Comparison of ENCODE assay signal across 1 cellular context in genomic region chr1:101291562-101292035, GRCh38.
A peak's percentile ranks its signal among the peaks of the same experiment; 100 is the strongest.
TF ChIP-seq lines count a peak whose summit lies in the region.

No MANE protein-coding gene starts in this region.

TF ChIP-seq in HepG2, 621 proteins besides CTCF, POLR2A, EP300 and RAD21 (continued from another document and continues in another):
- TF ChIP-seq FOXP4 (CRISPR knock-in tag; IDR thresholded peaks at IDR 0.05) (peak; percentile 89), CBX2 (IDR thresholded peaks at IDR 0.05; ENCODE audit: low read depth, low read length) (no peak), CBX2 (CRISPR knock-in tag; IDR thresholded peaks at IDR 0.05; ENCODE audit: low read depth) (0 out of 2 replicates have a peak, but pooled peaks have one; percentile 54), RXRA (CRISPR knock-in tag; IDR thresholded peaks at IDR 0.05) (no peak), ZBTB46 (CRISPR knock-in tag; IDR thresholded peaks at IDR 0.05; ENCODE audit: borderline replicate concordance) (no peak), RCOR2 (CRISPR knock-in tag; IDR thresholded peaks at IDR 0.05) (0 out of 2 replicates have a peak, but pooled peaks have one; percentile 23), SMYD3 (CRISPR knock-in tag; IDR thresholded peaks at IDR 0.05) (no peak), RXRB (CRISPR knock-in tag; IDR thresholded peaks at IDR 0.05; ENCODE audit: borderline replicate concordance) (peak; percentile 51; the same call in 1 of the 2 replicates), TFDP1 (CRISPR knock-in tag; IDR thresholded peaks at IDR 0.05; ENCODE audit: borderline replicate concordance) (peak; percentile 50; the same call in 1 of the 2 replicates), NRL (CRISPR knock-in tag; IDR thresholded peaks at IDR 0.05; ENCODE audit: borderline replicate concordance) (no peak), ZNF761 (CRISPR knock-in tag; conservative IDR thresholded peaks at IDR 0.05) (no peak), SP1 (IDR thresholded peaks at IDR 0.05) (no peak), SP1 (CRISPR knock-in tag; IDR thresholded peaks at IDR 0.05) (no peak), TARDBP (CRISPR knock-in tag; IDR thresholded peaks at IDR 0.05) (peak; percentile 60; the same call in 1 of the 2 replicates), ZBTB10 (CRISPR knock-in tag; IDR thresholded peaks at IDR 0.05; ENCODE audit: borderline replicate concordance) (no peak), IRF2 (CRISPR knock-in tag; IDR thresholded peaks at IDR 0.05) (peak; percentile 34; the same call in 1 of the 2 replicates), ZNF121 (CRISPR knock-in tag; IDR thresholded peaks at IDR 0.05) (no peak), ZMYM4 (CRISPR knock-in tag; IDR thresholded peaks at IDR 0.05) (peak; percentile 70), SKI (IDR thresholded peaks at IDR 0.05; ENCODE audit: partially characterized antibody) (no peak), ZNF251 (CRISPR knock-in tag; IDR thresholded peaks at IDR 0.05) (no peak), POGZ (CRISPR knock-in tag; IDR thresholded peaks at IDR 0.05) (peak; percentile 59), ARNT2 (CRISPR knock-in tag; IDR thresholded peaks at IDR 0.05; ENCODE audit: low read depth) (peak; percentile 55; the same call in 1 of the 2 replicates), SOX5 (CRISPR knock-in tag; IDR thresholded peaks at IDR 0.05; ENCODE audit: borderline replicate concordance) (peak; percentile 79; the same call in 1 of the 2 replicates), FOSL2 (CRISPR knock-in tag; IDR thresholded peaks at IDR 0.05) (peak; percentile 70), ZNF777 (CRISPR knock-in tag; IDR thresholded peaks at IDR 0.05) (no peak), ZNF530 (CRISPR knock-in tag; IDR thresholded peaks at IDR 0.05; ENCODE audit: low read depth) (no peak), ZNF329 (CRISPR knock-in tag; IDR thresholded peaks at IDR 0.05; ENCODE audit: low read depth) (no peak), ZNF256 (CRISPR knock-in tag; conservative IDR thresholded peaks at IDR 0.05) (no peak), DRAP1 (CRISPR knock-in tag; IDR thresholded peaks at IDR 0.05) (no peak; the same call in 1 of the 2 replicates), YEATS4 (CRISPR knock-in tag; IDR thresholded peaks at IDR 0.05; ENCODE audit: borderline replicate concordance) (peak; percentile 56; the same call in 1 of the 2 replicates), RARA (CRISPR knock-in tag; IDR thresholded peaks at IDR 0.05) (peak; percentile 56; the same call in 1 of the 2 replicates), HMG20B (CRISPR knock-in tag; conservative IDR thresholded peaks at IDR 0.05) (no peak), HOXA3 (CRISPR knock-in tag; IDR thresholded peaks at IDR 0.05) (peak; percentile 44; the same call in 1 of the 2 replicates), CENPBD1 (CRISPR knock-in tag; IDR thresholded peaks at IDR 0.05; ENCODE audit: borderline replicate concordance, low read depth) (no peak), U2AF1 (optimal IDR thresholded peaks at IDR 0.05; ENCODE audit: low read depth, low read length) (no peak), ZNF253 (CRISPR knock-in tag; IDR thresholded peaks at IDR 0.05; ENCODE audit: borderline replicate concordance) (0 out of 2 replicates have a peak, but pooled peaks have one; percentile 28), MYPOP (CRISPR knock-in tag; IDR thresholded peaks at IDR 0.05) (peak; percentile 60; the same call in 1 of the 2 replicates), ZNF331 (CRISPR knock-in tag; IDR thresholded peaks at IDR 0.05) (peak; percentile 56; the same call in 1 of the 2 replicates), IRX3 (CRISPR knock-in tag; IDR thresholded peaks at IDR 0.05; ENCODE audit: borderline replicate concordance, low read depth) (no peak), KDM1A (CRISPR knock-in tag; IDR thresholded peaks at IDR 0.05) (no peak), ATF6 (CRISPR knock-in tag; conservative IDR thresholded peaks at IDR 0.05) (no peak), SP4 (CRISPR knock-in tag; IDR thresholded peaks at IDR 0.05) (no peak), TRAFD1 (CRISPR knock-in tag; IDR thresholded peaks at IDR 0.05; ENCODE audit: borderline replicate concordance) (no peak), PRPF4 (IDR thresholded peaks at IDR 0.05; ENCODE audit: low read depth, low read length, poor library complexity, severe bottlenecking) (no peak), ZNF766 (CRISPR knock-in tag; IDR thresholded peaks at IDR 0.05; ENCODE audit: borderline replicate concordance) (no peak), ATF3 (CRISPR knock-in tag; IDR thresholded peaks at IDR 0.05) (peak; percentile 74), MIXL1 (CRISPR knock-in tag; IDR thresholded peaks at IDR 0.05) (0 out of 2 replicates have a peak, but pooled peaks have one; percentile 28), PHF5A (CRISPR knock-in tag; IDR thresholded peaks at IDR 0.05; ENCODE audit: low read depth, unreplicated experiment) (no peak), ZNF619 (CRISPR knock-in tag; IDR thresholded peaks at IDR 0.05) (no peak), SOX6 (IDR thresholded peaks at IDR 0.05) (no peak), SOX6 (CRISPR knock-in tag; IDR thresholded peaks at IDR 0.05) (peak; percentile 85), ZMYM3 (CRISPR knock-in tag; IDR thresholded peaks at IDR 0.05) (peak; percentile 24; the same call in 1 of the 2 replicates), PHF20 (CRISPR knock-in tag; IDR thresholded peaks at IDR 0.05) (0 out of 2 replicates have a peak, but pooled peaks have one; percentile 23), ZNF784 (CRISPR knock-in tag; IDR thresholded peaks at IDR 0.05; ENCODE audit: borderline replicate concordance) (0 out of 2 replicates have a peak, but pooled peaks have one; percentile 28), IRF9 (CRISPR knock-in tag; IDR thresholded peaks at IDR 0.05; ENCODE audit: borderline replicate concordance) (no peak), ZNF772 (CRISPR knock-in tag; IDR thresholded peaks at IDR 0.05) (no peak)
